ENCODE assay signal across 23 cellular contexts in genomic region chr1:218898921-218899320, GRCh38.
"Had no signal": no experiment of that assay in that cellular context is flagged by ENCODE, and none has a peak within 500 bp of the region (broad histone marks: within the 10 kb centered on the region; RNA-seq: fewer than 3 reads in every experiment).

No MANE protein-coding gene starts in this region.

- H3K27ac ChIP-seq: colonic mucosa, epithelial cell of prostate, esophagus squamous epithelium, gastrocnemius medialis, heart left ventricle, hepatocyte, left lung, lower lobe of right lung had no signal

- H3K36me3 ChIP-seq: colonic mucosa, esophagus squamous epithelium, gastrocnemius medialis, heart left ventricle, left lung, lower lobe of right lung had no signal

- H3K79me2 ChIP-seq: hepatocyte had no signal

- H3K4me3 ChIP-seq: colonic mucosa, esophagus squamous epithelium, gastrocnemius medialis, heart left ventricle, hepatocyte, left lung, lower lobe of right lung, mucosa of descending colon had no signal

- DNase-seq: colonic mucosa; cortex of kidney; effector CD8-positive, alpha-beta T cell; effector memory CD8-positive, alpha-beta T cell; endodermal cell; erythroblast; esophagus squamous epithelium; foreskin fibroblast; foreskin melanocyte; gastrocnemius medialis; heart left ventricle; hypothalamus; immature natural killer cell; islet precursor cell; left cardiac atrium; left lung; left ventricle myocardium superior; lower lobe of right lung; mesenchymal stem cell; mucosa of descending colon had no signal

- H3K27me3 ChIP-seq: colonic mucosa, esophagus squamous epithelium, gastrocnemius medialis, heart left ventricle, hepatocyte, left lung had no signal

- ATAC-seq: effector memory CD8-positive, alpha-beta T cell; esophagus mucosa; gastrocnemius medialis; heart left ventricle; left cardiac atrium; left lung; left ventricle myocardium superior; lower lobe of right lung; mucosa of descending colon had no signal

- H2AFZ ChIP-seq: hepatocyte had no signal

- H3K4me1 ChIP-seq: colonic mucosa, esophagus squamous epithelium, gastrocnemius medialis, heart left ventricle, left lung, lower lobe of right lung had no signal

- H3K4me2 ChIP-seq: hepatocyte had no signal

- H3K9me3 ChIP-seq: colonic mucosa, esophagus squamous epithelium, gastrocnemius medialis, heart left ventricle, left lung, lower lobe of right lung, mucosa of descending colon had no signal
